ENCODE assay signal across 2 cellular contexts in genomic region chr1:218495931-218496330, GRCh38.
TF ChIP-seq lines count a peak whose summit lies in the region.

No MANE protein-coding gene starts in this region.

TF ChIP-seq in A549, 52 proteins besides CTCF, POLR2A, EP300 and RAD21:
- TF ChIP-seq ZNF302 (CRISPR knock-in tag; IDR thresholded peaks at IDR 0.05) (no peak), HOXB13 (CRISPR knock-in tag; IDR thresholded peaks at IDR 0.05; ENCODE audit: low read depth) (no peak), TFCP2L1 (CRISPR knock-in tag; IDR thresholded peaks at IDR 0.05) (no peak), ATOH8 (CRISPR knock-in tag; IDR thresholded peaks at IDR 0.05; ENCODE audit: low read depth) (no peak), FOSL2 (IDR thresholded peaks at IDR 0.05) (no peak), FOSL2 (CRISPR knock-in tag; IDR thresholded peaks at IDR 0.05) (no peak), CHD2 (IDR thresholded peaks at IDR 0.05; ENCODE audit: low read length, partially characterized antibody) (no peak), KDM5A (IDR thresholded peaks at IDR 0.05) (no peak), SMC3 (IDR thresholded peaks at IDR 0.05) (no peak), EHMT2 (IDR thresholded peaks at IDR 0.05; ENCODE audit: low read depth) (no peak), BHLHE40 (IDR thresholded peaks at IDR 0.05; ENCODE audit: low read depth, low read length) (no peak), ESRRA (IDR thresholded peaks at IDR 0.05; ENCODE audit: borderline replicate concordance, low read length) (no peak)

TF ChIP-seq in IMR-90, 13 proteins besides CTCF, POLR2A, EP300 and RAD21:
- TF ChIP-seq USF2 (IDR thresholded peaks at IDR 0.05; ENCODE audit: low read depth, low read length) (no peak), RFX5 (IDR thresholded peaks at IDR 0.05; ENCODE audit: low read depth, low read length) (no peak), ELK1 (IDR thresholded peaks at IDR 0.05; ENCODE audit: borderline replicate concordance, low read depth, low read length) (no peak), NFE2L2 (IDR thresholded peaks at IDR 0.05; ENCODE audit: low read depth, low read length) (no peak), MAZ (IDR thresholded peaks at IDR 0.05; ENCODE audit: borderline replicate concordance, low read depth, low read length) (no peak), RCOR1 (IDR thresholded peaks at IDR 0.05; ENCODE audit: insufficient replicate concordance, low read length) (no peak), CEBPB (IDR thresholded peaks at IDR 0.05; ENCODE audit: low read depth, low read length) (no peak)
